Comparison of ENCODE assay signal across 17 cellular contexts in genomic region chr6:36916159-36916558, GRCh38. TPM values are rescaled to one million over a fixed set of nuclear protein-coding genes. Genes with fewer than 3 reads are reported as not detected.
A peak's percentile ranks its signal among the peaks of the same experiment; 100 is the strongest.
DNase-seq lines count a peak whose midpoint lies in the region; ATAC-seq, FAIRE-seq and TF ChIP-seq lines count a peak whose summit lies in the region.
"Had no signal": no experiment of that assay in that cellular context is flagged by ENCODE, and none has a peak within 500 bp of the region (broad histone marks: within the 10 kb centered on the region; RNA-seq: fewer than 3 reads in every experiment).

No MANE protein-coding gene starts in this region.

- H3K9me3 ChIP-seq in HepG2 (ENCODE audit: low read length) (no peaks in the 10 kb centered on the region), right lobe of liver (no peaks in the 10 kb centered on the region), ascending aorta (no peaks in the 10 kb centered on the region), Peyer's patch (no peaks in the 10 kb centered on the region)
- H3K9me3 ChIP-seq: spleen had no signal

- no peaks in the 10 kb centered on the region for H3K79me2 ChIP-seq in HepG2 (ENCODE audit: insufficient read depth, low read length)

- TF ChIP-seq CTCF in HepG2 (CRISPR knock-in tag; IDR thresholded peaks at IDR 0.05), result no peak
- TF ChIP-seq CTCF in right lobe of liver (IDR thresholded peaks at IDR 0.05), result no peak
- no peak for TF ChIP-seq CTCF in ascending aorta (IDR thresholded peaks at IDR 0.05)
- no peak for TF ChIP-seq CTCF in nephron (IDR thresholded peaks at IDR 0.05; ENCODE audit: unreplicated experiment in 3 of 3)
- TF ChIP-seq CTCF in Peyer's patch (IDR thresholded peaks at IDR 0.05), result no peak

- no peak overlapping the region for H3K9ac ChIP-seq in HepG2 (ENCODE audit: insufficient read depth, low read depth, low read length)

- no peaks in the 10 kb centered on the region for H4K20me1 ChIP-seq in HepG2 (ENCODE audit: insufficient read depth, low read length)

- H3K4me1 Mint-ChIP-seq in nephron, result peaks cover 13% of the 10 kb centered on the region

- peaks cover 14% of the 10 kb centered on the region for H3K4me1 ChIP-seq in HepG2 (ENCODE audit: insufficient read depth, low read length)
- H3K4me1 ChIP-seq in right lobe of liver, result peaks cover 0 to 7% (median 0%) of the 10 kb centered on the region in 4 donors
- peaks cover 6 to 33% of the 10 kb centered on the region in 2 donors for H3K4me1 ChIP-seq in ascending aorta
- H3K4me1 ChIP-seq in Peyer's patch, result peaks cover 0 to 15% (median 0%) of the 10 kb centered on the region in 4 donors

- no peak overlapping the region for H3K4me3 ChIP-seq in HepG2 (replicated peaks in 1 of 3; ENCODE audit: insufficient read depth in 1 of 3, low read depth in 2 of 3, low read length in 3 of 3)
- H3K4me3 ChIP-seq in right lobe of liver, result no peak overlapping the region
- no peak overlapping the region for H3K4me3 ChIP-seq in ascending aorta
- no peak overlapping the region for H3K4me3 ChIP-seq in Peyer's patch
- H3K4me3 ChIP-seq: cardiac muscle cell, spleen had no signal

- no peaks in the 10 kb centered on the region for H3K27me3 ChIP-seq in HepG2 (ENCODE audit: control insufficient read depth in 1 of 2, insufficient read depth in 2 of 2, low read length in 2 of 2)
- H3K27me3 ChIP-seq in right lobe of liver, result no peaks in the 10 kb centered on the region
- H3K27me3 ChIP-seq in ascending aorta, result no peaks in the 10 kb centered on the region
- no peaks in the 10 kb centered on the region for H3K27me3 ChIP-seq in Peyer's patch
- H3K27me3 ChIP-seq: cardiac muscle cell, spleen had no signal

- H3K27ac ChIP-seq in HepG2 (ENCODE audit: extremely low read length, insufficient read depth, low read length), result no peak overlapping the region
- no peak overlapping the region for H3K27ac ChIP-seq in right lobe of liver
- peak overlapping the region; percentile 80 to 88 for H3K27ac ChIP-seq in ascending aorta
- H3K27ac ChIP-seq in Peyer's patch, result no peak overlapping the region
- H3K27ac ChIP-seq: cardiac muscle cell, spleen had no signal

- TF ChIP-seq EP300 in HepG2 (IDR thresholded peaks at IDR 0.05; ENCODE audit: low read depth in 2 of 2, low read length in 2 of 2), result no peak
- TF ChIP-seq EP300 in HepG2 (CRISPR knock-in tag; IDR thresholded peaks at IDR 0.05; ENCODE audit: borderline replicate concordance), result no peak

- H2AFZ ChIP-seq in HepG2 (ENCODE audit: low read length), result no peak overlapping the region

- peak; percentile 36 for FAIRE-seq in HepG2 (lab: Jason Lieb, UNC)

- peaks cover 40% of the 10 kb centered on the region for H3K36me3 Mint-ChIP-seq in nephron (ENCODE audit: low read depth)

- in situ Hi-C loops in HepG2 (cut with HindIII; ENCODE audit: extremely low pct_ligation_motif_present, low pct_unique_long_range_greater_than_20kb), result no loop called here

- peaks cover 11 to 59% of the 10 kb centered on the region in 2 experiments for H3K36me3 ChIP-seq in HepG2 (replicated peaks in 1 of 2; ENCODE audit: control insufficient read depth in 1 of 2, insufficient read depth in 2 of 2, low read length in 2 of 2)
- peaks cover 0 to 29% (median 17%) of the 10 kb centered on the region in 4 donors for H3K36me3 ChIP-seq in right lobe of liver
- peaks cover 40 to 55% of the 10 kb centered on the region in 2 donors for H3K36me3 ChIP-seq in ascending aorta
- peaks cover 0 to 70% (median 0%) of the 10 kb centered on the region in 3 donors for H3K36me3 ChIP-seq in Peyer's patch

- no TSS peak for BruUV-seq in HepG2 (replicated peaks; lab: Mats Ljungman, UMichigan)

- H3K27ac Mint-ChIP-seq in nephron, result peak overlapping the region; percentile 33 to 83 (median 78)
- H3K27ac Mint-ChIP-seq: activated naive CD4-positive, alpha-beta T cell treated with anti-CD3 and anti-CD28 coated beads, Interleukin-2, amount 10 ng/mL, durations not matched to agents 7 days and 5 days had no signal

- H3K9me3 Mint-ChIP-seq in nephron, result no peaks in the 10 kb centered on the region
- H3K9me3 Mint-ChIP-seq: activated naive CD4-positive, alpha-beta T cell treated with anti-CD3 and anti-CD28 coated beads, Interleukin-2, amount 10 ng/mL, durations not matched to agents 7 days and 5 days had no signal

- TF ChIP-seq POLR2A in HepG2 (IDR thresholded peaks at IDR 0.05; ENCODE audit: insufficient read depth in 1 of 2, low read depth in 2 of 2, low read length in 2 of 2), result no peak
- no peak for TF ChIP-seq POLR2A in right lobe of liver (IDR thresholded peaks at IDR 0.05)
- TF ChIP-seq POLR2A in Peyer's patch (IDR thresholded peaks at IDR 0.05), result no peak

- intact Hi-C loops in HepG2 (cut with micrococcal nuclease; ENCODE audit: unreplicated experiment) (no loop called here), right lobe of liver (cut with DNase I) (no loop called here), ascending aorta (cut with DNase I) (loop anchor here (5.0 kb wide), 1 partner anchor 66 kb away; no protein-coding TSS in a partner anchor)

- 97% methylated on average over 2 of the region's 2 CpGs for WGBS in HepG2 (ENCODE audit: low lambda C conversion rate)
- 92% methylated on average over 2 of the region's 2 CpGs for WGBS in right lobe of liver (ENCODE audit: insufficient coverage, low coverage, low lambda C conversion rate, missing lambda C conversion rate)

- no peaks in the 10 kb centered on the region for H3K27me3 Mint-ChIP-seq in nephron (ENCODE audit: low read depth)
- H3K27me3 Mint-ChIP-seq: activated naive CD4-positive, alpha-beta T cell treated with anti-CD3 and anti-CD28 coated beads, Interleukin-2, amount 10 ng/mL, durations not matched to agents 7 days and 5 days had no signal

- no peak for TF ChIP-seq RAD21 in HepG2 (CRISPR knock-in tag; IDR thresholded peaks at IDR 0.05)

- no peak for ATAC-seq in HepG2
- no peak for ATAC-seq in right lobe of liver
- ATAC-seq in HG02798 (IDR thresholded peaks at IDR 0.05; ENCODE audit: poor library complexity, unreplicated experiment), result no peak

- no peak overlapping the region for H3K4me3 Mint-ChIP-seq in nephron
- H3K4me3 Mint-ChIP-seq: activated naive CD4-positive, alpha-beta T cell treated with anti-CD3 and anti-CD28 coated beads, Interleukin-2, amount 10 ng/mL, durations not matched to agents 7 days and 5 days had no signal

- CTCF ChIA-PET in HepG2 (lab: Yijun Ruan, JAX; ENCODE audit: low intra/inter-chr PET ratio, low total read pairs), result no interaction called here

- POLR2A ChIA-PET in HepG2 (lab: Yijun Ruan, JAX), result no interaction called here

- H3K4me2 ChIP-seq in HepG2 (ENCODE audit: low read depth, low read length), result no peak overlapping the region

- DNase-seq in HepG2 (ENCODE audit: low spot score) (no peak), right lobe of liver (no peak), ascending aorta (ENCODE audit: low spot score in 2 of 2) (no peak), superior temporal gyrus (ENCODE audit: extremely low spot score) (no peak), medulla oblongata (ENCODE audit: extremely low spot score) (no peak), Peyer's patch (no peak)
- DNase-seq: activated CD4-positive, CD25-positive, alpha-beta regulatory T cell treated with anti-CD3 and anti-CD28 coated beads, Interleukin-2, amount 50 U/mL, for 72 hours; activated naive CD4-positive, alpha-beta T cell treated with anti-CD3 and anti-CD28 coated beads, Interleukin-2, amount 10 ng/mL, durations not matched to agents 7 days and 5 days; H7; NCI-H187 treated with DMSO at 0.1 percent for 48 hours; spleen; stimulated activated naive CD4-positive, alpha-beta T cell had no signal

RNA-seq across cellular contexts. Expression of gene C6orf89, which starts 30.4 kb away (rescaled TPM):
- 23.9 and 32.2 TPM in 2 replicates for total RNA-seq in HepG2 (2016; rRNA removed; fragmentation: Illumina TruSeq; extraction: Trizol)
- total RNA-seq in HepG2 (2016; cell fraction: cytosol; rRNA removed; fragmentation: Illumina TruSeq; extraction: Trizol; ENCODE audit: low read depth), result 7.9 and 8.2 TPM in 2 replicates
- 22.0 and 33.0 TPM in 2 replicates for total RNA-seq in HepG2 (2016; cell fraction: insoluble cytoplasmic fraction; rRNA removed; fragmentation: Illumina TruSeq; extraction: Trizol)
- 14.6 and 15.0 TPM in 2 replicates for total RNA-seq in HepG2 (2016; cell fraction: membrane; rRNA removed; fragmentation: Illumina TruSeq; extraction: Trizol)
- 25.4 and 27.7 TPM in 2 replicates for total RNA-seq in HepG2 (2016; cell fraction: nucleus; rRNA removed; fragmentation: Illumina TruSeq; extraction: Trizol)
- polyA plus RNA-seq in HepG2 (2011; rRNA removed), result 22.1 and 26.0 TPM in 2 replicates
- polyA plus RNA-seq in HepG2 (2011; cell fraction: cytosol; rRNA removed), result 11.4 and 16.3 TPM in 2 replicates
- 12.6 and 14.7 TPM in 2 replicates for polyA plus RNA-seq in HepG2 (2011; cell fraction: nucleus; rRNA removed)
- polyA plus RNA-seq in HepG2 (2012), result 24.1 and 25.8 TPM in 2 replicates
- polyA plus RNA-seq in HepG2 (2016; cell fraction: cytosol; fragmentation: Illumina TruSeq; extraction: Trizol; ENCODE audit: low read depth), result 6.6 and 6.8 TPM in 2 replicates
- 16.8 and 19.4 TPM in 2 replicates for polyA plus RNA-seq in HepG2 (2016; cell fraction: insoluble cytoplasmic fraction; fragmentation: Illumina TruSeq; extraction: Trizol; ENCODE audit: low read depth)
- polyA plus RNA-seq in HepG2 (2016; cell fraction: membrane; fragmentation: Illumina TruSeq; extraction: Trizol; ENCODE audit: low read depth), result 10.3 and 12.1 TPM in 2 replicates
- 31.1 and 31.6 TPM in 2 replicates for polyA plus RNA-seq in HepG2 (2016; cell fraction: nucleus; fragmentation: Illumina TruSeq; extraction: Trizol; ENCODE audit: insufficient read depth, low read depth)
- 18.1 and 18.8 TPM in 2 replicates for polyA minus RNA-seq in HepG2 (2011; rRNA and poly(A)+ RNA removed; ENCODE audit: low replicate concordance)
- 7.6 and 13.6 TPM in 2 replicates for polyA minus RNA-seq in HepG2 (2011; cell fraction: cytosol; rRNA and poly(A)+ RNA removed)
- 6.8 and 8.6 TPM in 2 replicates for polyA minus RNA-seq in HepG2 (2011; cell fraction: nucleus; rRNA and poly(A)+ RNA removed)
- 10 to 100 TPM; 29.0 to 37.0 (median 32.1) TPM for total RNA-seq in right lobe of liver
- 21.6 TPM for total RNA-seq in ascending aorta
- 10 to 100 TPM; 25.6 to 39.1 (median 28.9) TPM for total RNA-seq in Peyer's patch

RNA-seq across cellular contexts. Expression of gene PI16, which starts 38.4 kb away (rescaled TPM):
- total RNA-seq in HepG2 (2016; rRNA removed; fragmentation: Illumina TruSeq; extraction: Trizol), result not detected in 2 replicates
- total RNA-seq in HepG2 (2016; cell fraction: cytosol; rRNA removed; fragmentation: Illumina TruSeq; extraction: Trizol; ENCODE audit: low read depth), result not detected in 2 replicates
- total RNA-seq in HepG2 (2016; cell fraction: insoluble cytoplasmic fraction; rRNA removed; fragmentation: Illumina TruSeq; extraction: Trizol), result not detected in 2 replicates
- not detected in 2 replicates for total RNA-seq in HepG2 (2016; cell fraction: membrane; rRNA removed; fragmentation: Illumina TruSeq; extraction: Trizol)
- total RNA-seq in HepG2 (2016; cell fraction: nucleus; rRNA removed; fragmentation: Illumina TruSeq; extraction: Trizol), result not detected in 2 replicates
- polyA plus RNA-seq in HepG2 (2011; rRNA removed), result not detected in 2 replicates
- not detected in 2 replicates for polyA plus RNA-seq in HepG2 (2011; cell fraction: cytosol; rRNA removed)
- not detected in 2 replicates for polyA plus RNA-seq in HepG2 (2011; cell fraction: nucleus; rRNA removed)
- polyA plus RNA-seq in HepG2 (2012), result not detected in 2 replicates
- polyA plus RNA-seq in HepG2 (2016; cell fraction: cytosol; fragmentation: Illumina TruSeq; extraction: Trizol; ENCODE audit: low read depth), result not detected in 2 replicates
- polyA plus RNA-seq in HepG2 (2016; cell fraction: insoluble cytoplasmic fraction; fragmentation: Illumina TruSeq; extraction: Trizol; ENCODE audit: low read depth), result not detected in 2 replicates
- not detected in 2 replicates for polyA plus RNA-seq in HepG2 (2016; cell fraction: membrane; fragmentation: Illumina TruSeq; extraction: Trizol; ENCODE audit: low read depth)
- polyA plus RNA-seq in HepG2 (2016; cell fraction: nucleus; fragmentation: Illumina TruSeq; extraction: Trizol; ENCODE audit: insufficient read depth, low read depth), result not detected in 2 replicates
- polyA minus RNA-seq in HepG2 (2011; rRNA and poly(A)+ RNA removed; ENCODE audit: low replicate concordance), result 0.33 TPM in 1 of 2 replicates, not detected in the other
- polyA minus RNA-seq in HepG2 (2011; cell fraction: cytosol; rRNA and poly(A)+ RNA removed), result not detected in 2 replicates
- polyA minus RNA-seq in HepG2 (2011; cell fraction: nucleus; rRNA and poly(A)+ RNA removed), result not detected in 2 replicates
- total RNA-seq in right lobe of liver, result under 1 TPM in 2 of 6 experiments, not detected in 4; 0.11 to 0.42 TPM
- 33.5 TPM for total RNA-seq in ascending aorta
- total RNA-seq in Peyer's patch, result 1 to 10 TPM in 2 of 4 donors, not detected in 2; 1.5 to 6.2 TPM
- total RNA-seq: cardiac muscle cell, H7, kidney epithelial cell, osteocyte had no signal

RNA-seq across cellular contexts. Expression of gene PPIL1, which starts 41.6 kb away (rescaled TPM):
- 144 and 202 TPM in 2 replicates for total RNA-seq in HepG2 (2016; rRNA removed; fragmentation: Illumina TruSeq; extraction: Trizol)
- total RNA-seq in HepG2 (2016; cell fraction: cytosol; rRNA removed; fragmentation: Illumina TruSeq; extraction: Trizol; ENCODE audit: low read depth), result 18.7 and 21.1 TPM in 2 replicates
- total RNA-seq in HepG2 (2016; cell fraction: insoluble cytoplasmic fraction; rRNA removed; fragmentation: Illumina TruSeq; extraction: Trizol), result 144 and 223 TPM in 2 replicates
- total RNA-seq in HepG2 (2016; cell fraction: membrane; rRNA removed; fragmentation: Illumina TruSeq; extraction: Trizol), result 75.0 TPM in 2 replicates
- 60.3 and 65.1 TPM in 2 replicates for total RNA-seq in HepG2 (2016; cell fraction: nucleus; rRNA removed; fragmentation: Illumina TruSeq; extraction: Trizol)
- polyA plus RNA-seq in HepG2 (2011; rRNA removed), result 59.0 and 74.2 TPM in 2 replicates
- polyA plus RNA-seq in HepG2 (2011; cell fraction: cytosol; rRNA removed), result 53.5 and 73.2 TPM in 2 replicates
- polyA plus RNA-seq in HepG2 (2011; cell fraction: nucleus; rRNA removed), result 9.9 and 13.8 TPM in 2 replicates
- polyA plus RNA-seq in HepG2 (2012), result 62.2 and 66.4 TPM in 2 replicates
- polyA plus RNA-seq in HepG2 (2016; cell fraction: cytosol; fragmentation: Illumina TruSeq; extraction: Trizol; ENCODE audit: low read depth), result 20.3 and 21.1 TPM in 2 replicates
- polyA plus RNA-seq in HepG2 (2016; cell fraction: insoluble cytoplasmic fraction; fragmentation: Illumina TruSeq; extraction: Trizol; ENCODE audit: low read depth), result 209 and 228 TPM in 2 replicates
- 57.0 and 58.9 TPM in 2 replicates for polyA plus RNA-seq in HepG2 (2016; cell fraction: membrane; fragmentation: Illumina TruSeq; extraction: Trizol; ENCODE audit: low read depth)
- polyA plus RNA-seq in HepG2 (2016; cell fraction: nucleus; fragmentation: Illumina TruSeq; extraction: Trizol; ENCODE audit: insufficient read depth, low read depth), result 73.7 and 81.3 TPM in 2 replicates
- 69.1 and 72.7 TPM in 2 replicates for polyA minus RNA-seq in HepG2 (2011; rRNA and poly(A)+ RNA removed; ENCODE audit: low replicate concordance)
- 31.7 and 39.2 TPM in 2 replicates for polyA minus RNA-seq in HepG2 (2011; cell fraction: cytosol; rRNA and poly(A)+ RNA removed)
- 17.1 and 20.0 TPM in 2 replicates for polyA minus RNA-seq in HepG2 (2011; cell fraction: nucleus; rRNA and poly(A)+ RNA removed)
- total RNA-seq in right lobe of liver, result 10 to 100 TPM; 11.2 to 29.2 (median 16.5) TPM
- total RNA-seq in ascending aorta, result 24.2 TPM
- 10 to 100 TPM in 1 of 4 donors, 1 to 10 TPM in 3; 6.0 to 14.0 (median 6.4) TPM for total RNA-seq in Peyer's patch

Comparison
In these comparisons a context has a peak if more than half of its experiments do, and no peak if none do; other contexts are left out.
1. H3K27ac ChIP-seq: peak in ascending aorta (2 of 2); none in HepG2 (single experiment), right lobe of liver (0 of 3) and Peyer's patch (0 of 4).